ENCODE assay signal across 11 cellular contexts in the genomic region with DNA sequence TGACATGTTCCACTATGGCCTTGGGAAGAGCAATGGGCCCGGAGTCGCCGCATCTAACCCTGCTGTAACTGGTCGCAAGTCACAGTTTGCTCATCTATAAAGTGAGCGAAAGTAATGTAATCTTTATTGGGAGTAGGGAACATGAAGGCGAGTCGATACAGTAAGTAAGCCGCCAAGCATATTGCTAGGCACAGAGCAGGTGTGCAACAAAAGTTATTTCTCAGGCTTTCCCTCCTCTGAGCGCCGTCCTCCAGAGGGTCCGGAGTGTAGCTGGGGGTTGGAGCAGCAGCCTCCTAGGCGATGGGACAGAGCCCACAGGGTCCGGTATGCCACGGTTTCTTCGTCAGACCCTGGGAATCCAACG. TPM values are rescaled to one million over a fixed set of nuclear protein-coding genes. Genes with fewer than 3 reads are reported as not detected.
A peak's percentile ranks its signal among the peaks of the same experiment; 100 is the strongest.
DNase-seq lines count a peak whose midpoint lies in the region; ATAC-seq and TF ChIP-seq lines count a peak whose summit lies in the region.
"Had no signal": no experiment of that assay in that cellular context is flagged by ENCODE, and none has a peak within 500 bp of the region (broad histone marks: within the 10 kb centered on the region; RNA-seq: fewer than 3 reads in every experiment).

No MANE protein-coding gene starts in this region.

- peaks cover 43% of the 10 kb centered on the region for H3K4me1 ChIP-seq in mucosa of stomach (ENCODE audit: control insufficient read depth, insufficient read depth, low read length)
- H3K4me1 ChIP-seq in thoracic aorta (ENCODE audit: control insufficient read depth in 1 of 2, low read depth in 2 of 2), result peaks cover 0 to 35% of the 10 kb centered on the region in 2 donors

- peak overlapping the region; percentile 54 for H3K4me3 Mint-ChIP-seq in activated T-cell treated with anti-CD3 and anti-CD28 coated beads, Interleukin-2, amount 50 U/mL, for 4 hours
- peak overlapping the region; percentile 36 for H3K4me3 Mint-ChIP-seq in chondrocyte (ENCODE audit: unreplicated experiment)

- no peak overlapping the region for H3K27ac Mint-ChIP-seq in chondrocyte (ENCODE audit: unreplicated experiment)

- intact Hi-C loops in lower leg skin (cut with DNase I; ENCODE audit: low total_unique reads), result no loop called here

- no peak for TF ChIP-seq POLR2A in lower leg skin (IDR thresholded peaks at IDR 0.05)

- H3K27ac ChIP-seq in thoracic aorta, result peak overlapping the region; percentile 2 to 39

- peaks cover 57% of the 10 kb centered on the region for H3K27me3 Mint-ChIP-seq in activated T-cell treated with anti-CD3 and anti-CD28 coated beads, Interleukin-2, amount 50 U/mL, for 4 hours (ENCODE audit: low read depth)
- H3K27me3 Mint-ChIP-seq in chondrocyte (ENCODE audit: low read depth), result peaks cover 68% of the 10 kb centered on the region

- peak overlapping the region; percentile 11 for H3K9ac ChIP-seq in mucosa of stomach (ENCODE audit: low read length)

- H3K4me3 ChIP-seq in mucosa of stomach (ENCODE audit: low read length) (no peak overlapping the region), thoracic aorta (peak overlapping the region; percentile 74), lower leg skin (ENCODE audit: low read depth, poor library complexity, severe bottlenecking) (no peak overlapping the region)

- peaks cover 41% of the 10 kb centered on the region for H3K27me3 ChIP-seq in mucosa of stomach (ENCODE audit: control insufficient read depth, insufficient read depth, low read length)
- no peaks in the 10 kb centered on the region for H3K27me3 ChIP-seq in thoracic aorta (replicated peaks; ENCODE audit: insufficient read depth)

- no peak for TF ChIP-seq CTCF in chondrocyte (IDR thresholded peaks at IDR 0.05)
- no peak for TF ChIP-seq CTCF in thoracic aorta (IDR thresholded peaks at IDR 0.05)
- TF ChIP-seq CTCF in lower leg skin (IDR thresholded peaks at IDR 0.05), result no peak

- no peak for ATAC-seq in activated T-cell treated with anti-CD3 and anti-CD28 coated beads, Interleukin-2, amount 50 U/mL, for 4 hours
- ATAC-seq in thoracic aorta (ENCODE audit: insufficient number of reproducible peaks, low FRiP score, low read depth), result no peak

- no peak for DNase-seq in activated T-cell treated with anti-CD3 and anti-CD28 coated beads, Interleukin-2, amount 50 U/mL, for 4 hours
- no peak for DNase-seq in activated T-cell treated with anti-CD3 and anti-CD28 coated beads, Interleukin-2, amount 50 U/mL, for 1 hour
- DNase-seq in chondrocyte (ENCODE audit: low spot score), result no peak
- no peak for DNase-seq in thoracic aorta (ENCODE audit: low spot score)
- no peak for DNase-seq in kidney glomerular epithelial cell (lab: John Stamatoyannopoulos, UW)
- no peak for DNase-seq in lower leg skin (ENCODE audit: low spot score in 2 of 2)
- DNase-seq in NCI-H1048 (lab: John Stamatoyannopoulos, UW), result no peak
- DNase-seq: occipital lobe, T1000 had no signal

- H3K4me1 Mint-ChIP-seq in activated T-cell treated with anti-CD3 and anti-CD28 coated beads, Interleukin-2, amount 50 U/mL, for 4 hours (ENCODE audit: low read depth), result peaks cover 13% of the 10 kb centered on the region
- peaks cover 7% of the 10 kb centered on the region for H3K4me1 Mint-ChIP-seq in chondrocyte (ENCODE audit: low read depth)

- H3K9me3 ChIP-seq in mucosa of stomach (ENCODE audit: control insufficient read depth, low read length), result no peaks in the 10 kb centered on the region
- H3K9me3 ChIP-seq in thoracic aorta, result no peaks in the 10 kb centered on the region

- H3K36me3 ChIP-seq in mucosa of stomach (ENCODE audit: control insufficient read depth, insufficient read depth, low read length) (no peaks in the 10 kb centered on the region), thoracic aorta (no peaks in the 10 kb centered on the region)

- 38 to 47% methylated on average over 16 of the region's 16 CpGs for WGBS in lower leg skin, 2 donors

- H3K36me3 Mint-ChIP-seq in activated T-cell treated with anti-CD3 and anti-CD28 coated beads, Interleukin-2, amount 50 U/mL, for 4 hours (ENCODE audit: insufficient read depth), result no peaks in the 10 kb centered on the region
- no peaks in the 10 kb centered on the region for H3K36me3 Mint-ChIP-seq in chondrocyte (ENCODE audit: low read depth)

- H3K9me3 Mint-ChIP-seq in activated T-cell treated with anti-CD3 and anti-CD28 coated beads, Interleukin-2, amount 50 U/mL, for 4 hours, result no peaks in the 10 kb centered on the region
- H3K9me3 Mint-ChIP-seq in chondrocyte (ENCODE audit: low read depth), result no peaks in the 10 kb centered on the region

RNA-seq across cellular contexts. Expression of gene SPON1, which starts 0.3 kb away (rescaled TPM):
- total RNA-seq in activated T-cell treated with anti-CD3 and anti-CD28 coated beads, Interleukin-2, amount 50 U/mL, for 4 hours, result 1 to 10 TPM in 1 of 3 donors, under 1 TPM in 2; 0.82 to 1.1 (median 0.87) TPM
- total RNA-seq in chondrocyte (0.10 TPM in 1 of 3 replicates, not detected in the others), thoracic aorta (10 to 100 TPM; 20.6 to 48.5 TPM), lower leg skin (10 to 100 TPM in 1 of 4 donors, 1 to 10 TPM in 3; 3.8 to 12.3 (median 5.1) TPM)
- total RNA-seq: LHCN-M2 had no signal
